23 cellular contexts compared by ENCODE assay signal in the genomic region with DNA sequence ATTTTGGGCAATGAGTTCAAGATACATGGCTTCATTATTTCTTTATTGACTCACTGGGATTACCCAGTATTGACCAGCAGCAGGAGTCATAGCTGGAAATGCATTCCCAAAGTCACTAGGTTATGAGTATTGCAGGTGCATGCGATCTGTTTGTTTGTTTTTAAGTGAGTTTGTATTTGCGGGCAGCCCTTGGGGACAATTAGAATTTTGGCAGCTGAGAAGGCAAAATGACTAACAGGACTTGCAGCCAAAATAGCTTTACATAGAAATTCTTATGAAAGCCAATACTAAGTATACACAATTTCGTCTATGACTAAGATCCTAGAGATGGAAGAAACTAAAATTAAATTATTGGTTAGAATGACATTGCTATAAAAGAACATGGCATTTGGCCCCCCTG. TPM values are rescaled to one million over a fixed set of nuclear protein-coding genes. Genes with fewer than 3 reads are reported as not detected.
DNase-seq lines count a peak whose midpoint lies in the region; ATAC-seq and TF ChIP-seq lines count a peak whose summit lies in the region.
"Had no signal": no experiment of that assay in that cellular context is flagged by ENCODE, and none has a peak within 500 bp of the region (broad histone marks: within the 10 kb centered on the region; RNA-seq: fewer than 3 reads in every experiment).

No MANE protein-coding gene starts in this region.

- no peak overlapping the region for H2AFZ ChIP-seq in GM23338

- DNase-seq in AG10803 (ENCODE audit: low read depth) (peak; percentile 84), M059J (ENCODE audit: low read depth) (peak; percentile 91), astrocyte of the spinal cord (ENCODE audit: low read depth, low spot score) (peak; percentile 73), kidney tubule cell (ENCODE audit: low spot score) (peak; percentile 21), epidermal melanocyte (ENCODE audit: insufficient read length, low spot score) (no peak), GM23338 (ENCODE audit: low spot score) (no peak), left lobe of liver (ENCODE audit: low spot score) (no peak), NCI-H774 (lab: John Stamatoyannopoulos, UW) (no peak)
- DNase-seq: activated CD8-positive, alpha-beta T cell treated with anti-CD3 and anti-CD28 coated beads, Interleukin-2, amount 10 ng/mL, durations not matched to agents 7 days and 5 days; activated naive CD4-positive, alpha-beta T cell treated with anti-CD3 and anti-CD28 coated beads, Interleukin-2, amount 50 U/mL, for 16 hours; activated T-cell treated with anti-CD3 and anti-CD28 coated beads, Interleukin-2, amount 50 U/mL, for 24 hours; CD8-positive, alpha-beta memory T cell; dermis blood vessel endothelial cell; DMS53; glutamatergic neuron; Kasumi-1; NCI-H1105 treated with DMSO at 0.1 percent for 48 hours; nucleus accumbens had no signal

- peaks cover 36% of the 10 kb centered on the region for H3K4me1 ChIP-seq in GM23338 (ENCODE audit: insufficient read depth)
- H3K4me1 ChIP-seq: right atrium auricular region, SJSA1 had no signal

- H3K4me2 ChIP-seq in GM23338: no peak overlapping the region

- in situ Hi-C loops in astrocyte of the spinal cord (cut with HindIII; ENCODE audit: low sequenced_read_pairs): no loop called here

- ATAC-seq in GM23338 (no peak), left lobe of liver (no peak)
- ATAC-seq: activated CD4-positive, CD25-positive, alpha-beta regulatory T cell treated with anti-CD3 and anti-CD28 coated beads, Interleukin-2, amount 50 U/mL, for 24 hours; activated CD8-positive, alpha-beta T cell treated with anti-CD3 and anti-CD28 coated beads, Interleukin-2, amount 10 ng/mL, durations not matched to agents 7 days and 5 days; stimulated activated effector memory CD8-positive, alpha-beta T cell treated with anti-CD3 and anti-CD28 coated beads, Interleukin-12 subunit alpha, Interleukin-12 subunit beta, amount 100 ng/mL, for 72 hours had no signal

- no peaks in the 10 kb centered on the region for H3K9me2 ChIP-seq in GM23338 (ENCODE audit: insufficient read depth)

- H3K36me3 Mint-ChIP-seq in GM23338 (ENCODE audit: low read depth): peaks cover 7% of the 10 kb centered on the region; the same call in 2 of the 3 replicates
- H3K36me3 Mint-ChIP-seq: CD8-positive, alpha-beta memory T cell; stimulated activated effector memory CD8-positive, alpha-beta T cell treated with anti-CD3 and anti-CD28 coated beads, Interleukin-12 subunit alpha, Interleukin-12 subunit beta, amount 100 ng/mL, for 72 hours had no signal

- no peak overlapping the region for H3K4me3 Mint-ChIP-seq in GM23338
- H3K4me3 Mint-ChIP-seq: activated CD8-positive, alpha-beta T cell treated with anti-CD3 and anti-CD28 coated beads, Interleukin-2, amount 10 ng/mL, durations not matched to agents 7 days and 5 days; activated T-cell treated with anti-CD3 and anti-CD28 coated beads, Interleukin-2, amount 50 U/mL, for 24 hours; CD8-positive, alpha-beta memory T cell; stimulated activated effector memory CD8-positive, alpha-beta T cell treated with anti-CD3 and anti-CD28 coated beads, Interleukin-12 subunit alpha, Interleukin-12 subunit beta, amount 100 ng/mL, for 72 hours had no signal

- peaks cover 9% of the 10 kb centered on the region; the same call in 1 of the 3 replicates for H3K9me3 Mint-ChIP-seq in GM23338
- H3K9me3 Mint-ChIP-seq: activated T-cell treated with anti-CD3 and anti-CD28 coated beads, Interleukin-2, amount 50 U/mL, for 24 hours; stimulated activated effector memory CD8-positive, alpha-beta T cell treated with anti-CD3 and anti-CD28 coated beads, Interleukin-12 subunit alpha, Interleukin-12 subunit beta, amount 100 ng/mL, for 72 hours had no signal

- no peak overlapping the region for H3K4me3 ChIP-seq in AG10803 (ENCODE audit: low read length)
- H3K4me3 ChIP-seq in astrocyte of the spinal cord (ENCODE audit: low read depth, low read length): no peak overlapping the region
- no peak overlapping the region for H3K4me3 ChIP-seq in GM23338
- H3K4me3 ChIP-seq: right atrium auricular region, SJSA1, thoracic aorta had no signal

- H3K36me3 ChIP-seq in GM23338 (ENCODE audit: insufficient read depth): no peaks in the 10 kb centered on the region
- H3K36me3 ChIP-seq: right atrium auricular region, SJSA1, thoracic aorta had no signal

- no peaks in the 10 kb centered on the region for H3K79me2 ChIP-seq in GM23338 (replicated peaks; ENCODE audit: insufficient read depth)

- H3K4me1 Mint-ChIP-seq in GM23338: peaks cover 23% of the 10 kb centered on the region
- H3K4me1 Mint-ChIP-seq: CD8-positive, alpha-beta memory T cell; stimulated activated effector memory CD8-positive, alpha-beta T cell treated with anti-CD3 and anti-CD28 coated beads, Interleukin-12 subunit alpha, Interleukin-12 subunit beta, amount 100 ng/mL, for 72 hours had no signal

- H3F3A ChIP-seq in GM23338 (replicated peaks; ENCODE audit: low read depth): no peaks in the 10 kb centered on the region

- H3K27me3 ChIP-seq in GM23338 (ENCODE audit: insufficient read depth): no peaks in the 10 kb centered on the region
- H3K27me3 ChIP-seq: right atrium auricular region, SJSA1 had no signal

- no peak overlapping the region for H3K27ac ChIP-seq in GM23338 (ENCODE audit: low read depth)
- H3K27ac ChIP-seq: right atrium auricular region, SJSA1, thoracic aorta had no signal

- no peak overlapping the region for H3K27ac Mint-ChIP-seq in GM23338
- H3K27ac Mint-ChIP-seq: activated CD8-positive, alpha-beta T cell treated with anti-CD3 and anti-CD28 coated beads, Interleukin-2, amount 10 ng/mL, durations not matched to agents 7 days and 5 days; activated T-cell treated with anti-CD3 and anti-CD28 coated beads, Interleukin-2, amount 50 U/mL, for 24 hours; CD8-positive, alpha-beta memory T cell; stimulated activated effector memory CD8-positive, alpha-beta T cell treated with anti-CD3 and anti-CD28 coated beads, Interleukin-12 subunit alpha, Interleukin-12 subunit beta, amount 100 ng/mL, for 72 hours had no signal

- no peaks in the 10 kb centered on the region for H3K27me3 Mint-ChIP-seq in GM23338 (ENCODE audit: insufficient read depth, low read depth, poor library complexity)

- no peaks in the 10 kb centered on the region for H4K20me1 ChIP-seq in GM23338 (replicated peaks; ENCODE audit: insufficient read depth)

- TF ChIP-seq CTCF in AG10803 (conservative IDR thresholded peaks at IDR 0.05; ENCODE audit: low read length) (no peak), astrocyte of the spinal cord (IDR thresholded peaks at IDR 0.05; ENCODE audit: low read depth, low read length) (no peak), GM23338 (conservative IDR thresholded peaks at IDR 0.05; ENCODE audit: low read depth in 2 of 2) (no peak)

TF ChIP-seq in GM23338, 12 proteins besides CTCF, POLR2A, EP300 and RAD21 (continues in another document):
- TF ChIP-seq POLR2AphosphoS5 (IDR thresholded peaks at IDR 0.05; ENCODE audit: low read depth): no peak
- no peak for TF ChIP-seq EZH2 (IDR thresholded peaks at IDR 0.05; ENCODE audit: low read depth, unreplicated experiment)
- no peak for TF ChIP-seq JUNB (IDR thresholded peaks at IDR 0.05; ENCODE audit: unreplicated experiment)
- no peak for TF ChIP-seq NANOG (IDR thresholded peaks at IDR 0.05; ENCODE audit: borderline replicate concordance)
- TF ChIP-seq CREB1 (CRISPR knock-in tag; IDR thresholded peaks at IDR 0.05; ENCODE audit: low read depth): no peak

RNA-seq across cellular contexts. Expression of a gene that starts 18.1 kb away (rescaled TPM):
- total RNA-seq in M059J (2014; rRNA removed; shearing (Covaris generic)): 29.9 and 51.1 TPM in 2 replicates
- total RNA-seq in GM23338 (2014; rRNA removed; shearing (Covaris generic)): 34.1 and 34.3 TPM in 2 replicates
- 20.5 and 21.7 TPM in 2 replicates for polyA plus RNA-seq in GM23338 (2016; fragmentation: Nextera tagmentation; extraction: Ambion mirVana)
- total RNA-seq in left lobe of liver: 6.0 TPM

Comparison
In these comparisons a context has a peak if more than half of its experiments do, and no peak if none do; other contexts are left out.
1. DNase-seq: peak in AG10803 (single experiment), M059J (single experiment), astrocyte of the spinal cord (single experiment) and kidney tubule cell (single experiment); none in epidermal melanocyte (single experiment), GM23338 (single experiment), left lobe of liver (single experiment) and NCI-H774 (single experiment).